Comparison of ENCODE assay signal across 8 cellular contexts in the genomic region with DNA sequence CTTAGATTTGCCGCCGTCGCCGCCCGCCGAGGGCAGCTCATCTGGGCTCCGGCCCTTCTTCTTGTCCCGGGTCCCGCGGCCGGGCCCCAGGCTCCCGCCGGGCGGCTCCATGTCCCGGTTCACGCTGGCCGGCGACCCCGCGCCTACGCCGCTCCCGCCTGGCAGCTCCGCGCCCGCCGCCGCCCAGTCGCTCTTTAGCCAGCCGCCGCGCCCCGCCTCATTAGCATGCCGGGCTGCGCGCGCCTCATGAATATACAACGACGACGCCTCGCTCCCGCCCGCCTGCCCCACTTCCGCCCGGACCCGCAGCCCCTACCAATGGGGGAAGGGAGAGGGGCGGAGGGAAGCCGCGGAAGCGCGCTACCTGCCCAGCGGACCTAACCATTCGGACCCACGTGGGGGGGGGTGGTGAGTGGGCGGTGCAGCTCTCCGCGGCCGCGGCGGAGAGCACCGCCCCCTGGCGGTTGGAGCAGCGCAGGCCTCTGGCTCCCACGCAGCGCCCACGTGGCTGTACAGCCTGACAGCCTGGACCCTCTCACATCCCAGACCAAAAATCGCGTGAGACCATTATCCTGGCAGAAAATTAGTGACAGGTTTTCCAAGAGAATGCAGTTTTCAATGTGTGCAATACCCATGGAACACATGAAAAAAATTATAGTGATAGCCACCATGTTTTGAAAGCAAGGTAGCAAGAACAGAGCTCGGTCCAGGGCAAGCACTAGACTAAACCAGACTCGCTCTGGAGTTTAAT. TPM values are rescaled to one million over a fixed set of nuclear protein-coding genes. Genes with fewer than 3 reads are reported as not detected.
A peak's percentile ranks its signal among the peaks of the same experiment; 100 is the strongest.
DNase-seq lines count a peak whose midpoint lies in the region; ATAC-seq, FAIRE-seq and TF ChIP-seq lines count a peak whose summit lies in the region.

A gene (minus strand): TSS at position 197 of the 751 bp plus-strand sequence. CDS start 86 bp downstream, at position 111.

- H2BK20ac ChIP-seq in H1 (ENCODE audit: low read length): no peak within 1 kb of the TSS

- FAIRE-seq in HTR-8/SVneo (lab: Jason Lieb, UNC): peak; percentile 94
- FAIRE-seq in H1 (lab: Jason Lieb, UNC): no peak

- no peaks in the 10 kb centered on the region for H3K9me3 ChIP-seq in H1 (ENCODE audit: insufficient read depth in 2 of 2, low read depth in 1 of 2, low read length in 1 of 2)

- H3K4me1 ChIP-seq in H1 (replicated peaks in 1 of 4; ENCODE audit: control insufficient read depth in 3 of 4, insufficient read depth in 4 of 4, low read length in 3 of 4): peaks cover 2 to 7% (median 4%) of the 10 kb centered on the region in 4 experiments; a peak in 3 of 7 replicates

- TF ChIP-seq RAD21 in H1 (IDR thresholded peaks at IDR 0.05 in 1 of 2, conservative IDR thresholded peaks at IDR 0.05 in 1 of 2; ENCODE audit: low read depth in 2 of 2, low read length in 2 of 2): peak; percentile 63 to 74

- H3K56ac ChIP-seq in H1 (replicated peaks; ENCODE audit: insufficient read length, low read depth, low read length): peak within 1 kb of the TSS; percentile 37

- H3K14ac ChIP-seq in H1 (ENCODE audit: insufficient read length): no peak within 1 kb of the TSS

- H3K4me3 Mint-ChIP-seq in Calu3 (ENCODE audit: low read depth, unreplicated experiment): peak within 1 kb of the TSS; percentile 84

- peak in 1 of 2 experiments; percentile 74; a peak in 1 of 3 replicates for TF ChIP-seq POLR2A in H1 (IDR thresholded peaks at IDR 0.05; ENCODE audit: control extremely low read depth in 1 of 2, low read depth in 2 of 2, low read length in 2 of 2)

- H2AFZ ChIP-seq in H1 (ENCODE audit: low read length): no peak within 1 kb of the TSS

- peak within 1 kb of the TSS; percentile 95 for H3K27ac Mint-ChIP-seq in Calu3 (ENCODE audit: unreplicated experiment)

- H4K20me1 ChIP-seq in H1 (replicated peaks in 1 of 2; ENCODE audit: control insufficient read depth in 1 of 2, insufficient read depth in 2 of 2, low read length in 2 of 2): peaks cover 0 to 4% of the 10 kb centered on the region in 2 experiments

- peak within 1 kb of the TSS; percentile 68 for H4K8ac ChIP-seq in H1 (ENCODE audit: extremely low read depth, insufficient read depth, low read length)

- TF ChIP-seq CTCF in Calu3 (IDR thresholded peaks at IDR 0.05; ENCODE audit: unreplicated experiment): peak; percentile 98
- peak; percentile 83 to 97 (median 87) for TF ChIP-seq CTCF in H1 (IDR thresholded peaks at IDR 0.05; ENCODE audit: control extremely low read depth in 1 of 3, insufficient read depth in 1 of 3, low read depth in 1 of 3, low read length in 3 of 3)

- intact Hi-C loops in Calu3 (cut with micrococcal nuclease; ENCODE audit: unreplicated experiment): loop anchor here (1.0 to 5.0 kb wide), 3 partner anchors 15 to 37 kb away; no protein-coding TSS in a partner anchor

- peaks cover 56% of the 10 kb centered on the region for H3K36me3 Mint-ChIP-seq in Calu3 (ENCODE audit: insufficient read depth, unreplicated experiment)

- no peak within 1 kb of the TSS for H4K91ac ChIP-seq in H1 (replicated peaks; ENCODE audit: insufficient read length, low read length)

- peak; percentile 99 for DNase-seq in Calu3
- peak; percentile 92 for DNase-seq in HTR-8/SVneo (ENCODE audit: insufficient read length, low spot score)
- peak; percentile 96 for DNase-seq in NOMO-1 treated with DMSO at 0.1 percent for 48 hours (lab: John Stamatoyannopoulos, UW; ENCODE audit: unreplicated experiment)
- peak; percentile 98 to 99 for DNase-seq in activated CD8-positive, alpha-beta memory T cell treated with anti-CD3 and anti-CD28 coated beads for 4 hours (ENCODE audit: low read depth in 2 of 2)
- DNase-seq in H1 (ENCODE audit: low read depth in 1 of 2, low spot score in 2 of 2): peak; percentile 92 to 94
- DNase-seq in mesenteric fat pad (ENCODE audit: low spot score): peak; percentile 99
- peak; percentile 96 for DNase-seq in stimulated activated CD8-positive, alpha-beta memory T cell treated with anti-CD3 and anti-CD28 coated beads, Interleukin-15, amount 100 ng/mL, for 24 hours (ENCODE audit: low read depth)

- peak within 1 kb of the TSS; percentile 77 for H3K27ac ChIP-seq in H1 (ENCODE audit: low read depth, low read length)

- peak within 1 kb of the TSS; percentile 93 to 99 for H3K4me2 ChIP-seq in H1 (ENCODE audit: insufficient read depth in 1 of 2, low read depth in 2 of 2, low read length in 2 of 2)

- POLR2A ChIA-PET in H1 (lab: Charles Lee; ENCODE audit: partially characterized antibody): interaction anchor here (0.6 to 8.2 kb wide), 22 partner anchors 8 to 351 kb away, joined by 3 to 75 read pairs (median 4); a partner anchor contains a TSS

- no peak within 1 kb of the TSS for H2BK15ac ChIP-seq in H1 (ENCODE audit: low read length)

- H3K4me3 ChIP-seq in H1 (ENCODE audit: extremely low read depth in 1 of 4, insufficient read depth in 2 of 4, low read depth in 3 of 4, low read length in 4 of 4): peak within 1 kb of the TSS; percentile 74 to 97 (median 84)

- H3K9me3 Mint-ChIP-seq in Calu3 (ENCODE audit: low read depth, unreplicated experiment): no peaks in the 10 kb centered on the region

- H2BK5ac ChIP-seq in H1 (ENCODE audit: low read depth, low read length): peak within 1 kb of the TSS; percentile 53; the same call in 1 of the 2 replicates

- peak within 1 kb of the TSS; percentile 63 to 85 (median 67) for H3K9ac ChIP-seq in H1 (replicated peaks in 1 of 4; ENCODE audit: extremely low read depth in 1 of 4, low read depth in 3 of 4, low read length in 3 of 4)

- H3K27me3 Mint-ChIP-seq in Calu3 (ENCODE audit: unreplicated experiment): no peaks in the 10 kb centered on the region

- peaks cover 8 to 35% of the 10 kb centered on the region in 2 experiments for H3K79me2 ChIP-seq in H1 (ENCODE audit: control insufficient read depth in 1 of 2, insufficient read depth in 2 of 2, low read length in 2 of 2)

- peak within 1 kb of the TSS; percentile 77 for H2BK120ac ChIP-seq in H1 (replicated peaks; ENCODE audit: low read depth, low read length)

- H3K23me2 ChIP-seq in H1 (ENCODE audit: low read depth, low read length): peaks cover 3% of the 10 kb centered on the region; the same call in 1 of the 2 replicates

- no peak within 1 kb of the TSS; the same call in 1 of the 2 replicates for H2AK5ac ChIP-seq in H1 (ENCODE audit: low read depth, low read length)

- peak within 1 kb of the TSS; percentile 32; the same call in 1 of the 2 replicates for H3K18ac ChIP-seq in H1 (ENCODE audit: extremely low read depth, low read length)

- H3K23ac ChIP-seq in H1 (ENCODE audit: insufficient read length): no peak within 1 kb of the TSS

- BruUV-seq in Calu3 (replicated peaks; lab: Mats Ljungman, UMichigan): no TSS peak

- no peak within 1 kb of the TSS for H4K5ac ChIP-seq in H1 (ENCODE audit: insufficient read length, low read depth, low read length)

- peaks cover 19% of the 10 kb centered on the region for H3K4me1 Mint-ChIP-seq in Calu3 (ENCODE audit: low read depth, unreplicated experiment)

- peak; percentile 74 for ATAC-seq in GM21367 (IDR thresholded peaks at IDR 0.05; ENCODE audit: unreplicated experiment)

- H3K4ac ChIP-seq in H1 (replicated peaks; ENCODE audit: insufficient read length, low read depth, low read length): peak within 1 kb of the TSS; percentile 49

- H2BK12ac ChIP-seq in H1 (ENCODE audit: low read depth, low read length): no peak within 1 kb of the TSS

- H3K27me3 ChIP-seq in H1 (replicated peaks in 1 of 4; ENCODE audit: control insufficient read depth in 3 of 4, extremely low read depth in 1 of 4, insufficient read depth in 3 of 4, low read length in 3 of 4): no peaks in the 10 kb centered on the region

- peaks cover 2 to 23% (median 17%) of the 10 kb centered on the region in 4 experiments; a peak in 7 of 8 replicates for H3K36me3 ChIP-seq in H1 (ENCODE audit: control insufficient read depth in 2 of 4, insufficient read depth in 4 of 4, low read length in 3 of 4)

- no peaks in the 10 kb centered on the region for H3K79me1 ChIP-seq in H1 (ENCODE audit: low read depth, low read length)

- TF ChIP-seq EP300 in H1 (IDR thresholded peaks at IDR 0.05; ENCODE audit: borderline replicate concordance in 1 of 2, low read depth in 2 of 2, low read length in 2 of 2): peak in 1 of 2 experiments; percentile 99; a peak in 2 of 3 replicates

- WGBS in H1 (ENCODE audit: extremely low coverage in 1 of 2, insufficient coverage in 1 of 2, insufficient read length in 1 of 2, insufficient replicate concordance in 2 of 2, low coverage in 1 of 2, low lambda C conversion rate in 2 of 2, missing lambda C conversion rate in 1 of 2), 2 experiments: 15% methylated on average over 15 of the region's 70 CpGs; no CpG with 5 or more reads in 1 of the 2 experiments

- CTCF ChIA-PET in Calu3 (lab: Charles Lee): interaction anchor here (0.6 to 6.1 kb wide), 23 partner anchors 10 to 901 kb away, joined by 3 to 133 read pairs (median 4); a partner anchor contains a TSS
- CTCF ChIA-PET in H1 (lab: Charles Lee; ENCODE audit: partially characterized antibody): interaction anchor here (0.8 to 11.4 kb wide), 22 partner anchors 9 to 350 kb away, joined by 3 to 150 read pairs (median 6); a partner anchor contains a TSS

TF ChIP-seq in H1, 55 proteins besides CTCF, POLR2A, EP300 and RAD21 (continues in another document):
- peak; percentile 79 for TF ChIP-seq TAF7 (optimal IDR thresholded peaks at IDR 0.05; ENCODE audit: borderline replicate concordance, low read depth, low read length)
- no peak for TF ChIP-seq HDAC6 (IDR thresholded peaks at IDR 0.05; ENCODE audit: low read depth, low read length)
- TF ChIP-seq SP1 (IDR thresholded peaks at IDR 0.05; ENCODE audit: low read depth, low read length): peak; percentile 88
- peak; percentile 37; the same call in 1 of the 2 replicates for TF ChIP-seq POLR2AphosphoS5 (IDR thresholded peaks at IDR 0.05; ENCODE audit: low read depth, low read length)
- peak; percentile 41; the same call in 1 of the 2 replicates for TF ChIP-seq SIX5 (IDR thresholded peaks at IDR 0.05; ENCODE audit: low read depth, low read length)
- TF ChIP-seq, protein P1, sequence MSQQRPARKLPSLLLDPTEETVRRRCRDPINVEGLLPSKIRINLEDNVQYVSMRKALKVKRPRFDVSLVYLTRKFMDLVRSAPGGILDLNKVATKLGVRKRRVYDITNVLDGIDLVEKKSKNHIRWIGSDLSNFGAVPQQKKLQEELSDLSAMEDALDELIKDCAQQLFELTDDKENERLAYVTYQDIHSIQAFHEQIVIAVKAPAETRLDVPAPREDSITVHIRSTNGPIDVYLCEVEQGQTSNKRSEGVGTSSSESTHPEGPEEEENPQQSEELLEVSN (IDR thresholded peaks at IDR 0.05): peak; percentile 88

RNA-seq across cellular contexts. Expression of the gene that starts here (rescaled TPM):
- total RNA-seq in Calu3 (2022): 176 and 219 TPM in 2 replicates
- total RNA-seq in H1 (2021; fragmentation: NEBNext Ultra II Directional; extraction: Animal tissue kit (Norgen Biotek cat#: 25700)): 107 and 114 TPM in 2 replicates
- 61.2 and 70.9 TPM in 2 replicates for polyA plus RNA-seq in H1 (2011; rRNA removed)
- 48.9 TPM for polyA plus RNA-seq in H1 (2011; cell fraction: cytosol; rRNA removed)
- polyA plus RNA-seq in H1 (2011; cell fraction: nucleus; rRNA removed): 141 TPM
- 75.5 to 89.0 TPM (median 87.1 TPM) in 4 replicates for polyA plus RNA-seq in H1 (2012, experiment 1 of 2)
- 29.3 TPM for polyA plus RNA-seq in H1 (2012, experiment 2 of 2)
- 88.0 TPM for polyA plus RNA-seq in H1 (2013, experiment 1 of 2)
- 97.4 TPM for polyA plus RNA-seq in H1 (2013, experiment 2 of 2)
- polyA minus RNA-seq in H1 (2011; rRNA and poly(A)+ RNA removed): 87.4 and 92.8 TPM in 2 replicates
- polyA minus RNA-seq in H1 (2011; cell fraction: cytosol; rRNA and poly(A)+ RNA removed): 48.5 TPM
- polyA minus RNA-seq in H1 (2011; cell fraction: nucleus; rRNA and poly(A)+ RNA removed): 88.3 TPM
- total RNA-seq in mesenteric fat pad: 49.5 TPM

Comparison
In these comparisons a context has a peak if more than half of its experiments do, and no peak if none do; other contexts are left out.
1. Peak in every context shown above with its lines: DNase-seq, ATAC-seq, H3K4me3 ChIP-seq and H3K27ac ChIP-seq.